ENCODE assay signal across 13 cellular contexts in the genomic region with DNA sequence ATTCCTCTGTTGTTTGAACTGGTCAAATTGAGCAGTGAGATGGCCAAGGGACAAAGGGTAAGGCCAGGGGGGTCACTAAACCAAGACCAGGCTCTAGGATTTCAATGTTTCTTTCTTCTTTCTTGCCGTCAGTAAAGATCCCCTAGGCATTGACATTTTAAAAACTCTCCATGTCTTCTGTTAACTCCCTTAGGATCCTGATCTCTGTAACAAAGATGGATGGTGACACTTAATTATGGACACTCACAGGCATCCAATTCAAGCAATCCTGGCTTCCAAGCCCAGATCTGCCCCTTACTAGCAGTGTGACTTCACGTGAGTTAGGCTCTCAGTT.
DNase-seq lines count a peak whose midpoint lies in the region; ATAC-seq and TF ChIP-seq lines count a peak whose summit lies in the region.
"Had no signal": no experiment of that assay in that cellular context is flagged by ENCODE, and none has a peak within 500 bp of the region (broad histone marks: within the 10 kb centered on the region; RNA-seq: fewer than 3 reads in every experiment).

No MANE protein-coding gene starts in this region.

- H3K27ac ChIP-seq in HCT116 (ENCODE audit: low read depth, low read length) (no peak overlapping the region), right lobe of liver (peak overlapping the region; percentile 66 to 86 (median 82)), stomach (peak overlapping the region in 4 of 5 donors; percentile 32 to 81 (median 76))
- H3K27ac ChIP-seq: HL-60 had no signal

- H2AFZ ChIP-seq in HCT116 (ENCODE audit: low read depth, low read length, poor library complexity, severe bottlenecking), result peak overlapping the region; percentile 46

- H3K4me1 ChIP-seq in HCT116 (ENCODE audit: control insufficient read depth in 1 of 2, insufficient read depth in 2 of 2, low read length in 2 of 2), result peaks cover 7 to 26% of the 10 kb centered on the region in 2 experiments
- peaks cover 0 to 27% (median 4%) of the 10 kb centered on the region in 4 donors for H3K4me1 ChIP-seq in right lobe of liver
- H3K4me1 ChIP-seq in stomach, result peaks cover 0 to 56% (median 20%) of the 10 kb centered on the region in 4 donors

- peaks cover 3% of the 10 kb centered on the region for H3K36me3 Mint-ChIP-seq in chondrocyte (ENCODE audit: low read depth)

- intact Hi-C loops in HCT116 (cut with micrococcal nuclease) (no loop called here), right lobe of liver (cut with DNase I) (no loop called here), stomach (cut with DNase I; ENCODE audit: low total_unique reads) (no loop called here)

- DNase-seq in HCT116 (ENCODE audit: low read depth, low spot score), result no peak
- no peak for DNase-seq in chondrocyte (ENCODE audit: low spot score)
- DNase-seq in right lobe of liver, result no peak
- no peak for DNase-seq in stomach
- DNase-seq in NCI-H1436 (lab: John Stamatoyannopoulos, UW), result no peak
- DNase-seq: NCI-H1048, T-helper 2 cell had no signal

- H3K4me1 Mint-ChIP-seq in chondrocyte (ENCODE audit: low read depth), result peaks cover 84% of the 10 kb centered on the region

- H4K20me1 ChIP-seq in HCT116 (ENCODE audit: insufficient read depth), result no peaks in the 10 kb centered on the region

- POLR2A ChIA-PET in HCT116 (lab: Charles Lee), result no interaction called here

- H3K4me3 ChIP-seq in HCT116 (replicated peaks in 1 of 2; ENCODE audit: low read depth in 1 of 2, low read length in 2 of 2), result no peak overlapping the region
- peak overlapping the region in 1 of 3 donors; percentile 20 for H3K4me3 ChIP-seq in right lobe of liver
- no peak overlapping the region for H3K4me3 ChIP-seq in stomach

- no peak for ATAC-seq in HCT116
- ATAC-seq in right lobe of liver, result no peak
- no peak for ATAC-seq in GM18870 (IDR thresholded peaks at IDR 0.05; ENCODE audit: unreplicated experiment)
- ATAC-seq in HG03439 (IDR thresholded peaks at IDR 0.05; ENCODE audit: unreplicated experiment), result no peak
- ATAC-seq in HG02798 (IDR thresholded peaks at IDR 0.05; ENCODE audit: poor library complexity, unreplicated experiment), result no peak
- ATAC-seq: esophagus mucosa had no signal

- TF ChIP-seq CTCF in HCT116 (IDR thresholded peaks at IDR 0.05 in 2 of 3, conservative IDR thresholded peaks at IDR 0.05 in 1 of 3; ENCODE audit: borderline replicate concordance in 1 of 3, insufficient read depth in 1 of 3, low read depth in 2 of 3, low read length in 2 of 3) (no peak), chondrocyte (IDR thresholded peaks at IDR 0.05) (no peak), right lobe of liver (IDR thresholded peaks at IDR 0.05) (no peak), stomach (IDR thresholded peaks at IDR 0.05) (no peak)

- no peak overlapping the region for H3K4me3 Mint-ChIP-seq in chondrocyte (ENCODE audit: unreplicated experiment)

- 41% methylated on average over 2 of the region's 2 CpGs for WGBS in right lobe of liver (ENCODE audit: insufficient coverage, low coverage, low lambda C conversion rate, missing lambda C conversion rate)
- 62 to 82% (median 73%) methylated on average over 2 of the region's 2 CpGs for WGBS in stomach, 5 donors

- TF ChIP-seq POLR2A in HCT116 (IDR thresholded peaks at IDR 0.05; ENCODE audit: borderline replicate concordance, extremely low read depth, insufficient read depth, insufficient read length) (no peak), right lobe of liver (IDR thresholded peaks at IDR 0.05) (no peak), stomach (IDR thresholded peaks at IDR 0.05) (no peak)

- no peak for TF ChIP-seq EP300 in stomach (IDR thresholded peaks at IDR 0.05)

- no peak overlapping the region for H3K9ac ChIP-seq in HCT116 (ENCODE audit: low read length)

- TF ChIP-seq RAD21 in HCT116 (IDR thresholded peaks at IDR 0.05; ENCODE audit: low read depth), result no peak

- H3K27me3 ChIP-seq in HCT116 (ENCODE audit: insufficient read depth, low read length), result no peaks in the 10 kb centered on the region
- H3K27me3 ChIP-seq in right lobe of liver, result no peaks in the 10 kb centered on the region
- H3K27me3 ChIP-seq in stomach, result no peaks in the 10 kb centered on the region

- no peaks in the 10 kb centered on the region for H3K9me2 ChIP-seq in HCT116 (ENCODE audit: insufficient read depth)

- no peaks in the 10 kb centered on the region for H3K36me3 ChIP-seq in HCT116 (ENCODE audit: control insufficient read depth in 1 of 2, insufficient read depth in 2 of 2, low read length in 2 of 2)
- no peaks in the 10 kb centered on the region for H3K36me3 ChIP-seq in right lobe of liver
- no peaks in the 10 kb centered on the region for H3K36me3 ChIP-seq in stomach

- CTCF ChIA-PET in HCT116 (lab: Charles Lee), result no interaction called here

- RAD21 ChIA-PET in HCT116 (lab: Charles Lee; ENCODE audit: low non-redundant PET in 1 of 2, low total read pairs in 2 of 2, uncharacterized antibody in 2 of 2, unreplicated experiment in 2 of 2), result no interaction called here

- no TSS peak for BruUV-seq in HCT116 (replicated peaks; lab: Mats Ljungman, UMichigan)

- H3K27ac Mint-ChIP-seq in chondrocyte (ENCODE audit: unreplicated experiment), result peak overlapping the region; percentile 97

- H3K4me2 ChIP-seq in HCT116 (ENCODE audit: low read length), result no peak overlapping the region

- no peaks in the 10 kb centered on the region for H3K9me3 Mint-ChIP-seq in chondrocyte (ENCODE audit: low read depth)

- H3K9me3 ChIP-seq in HCT116 (ENCODE audit: control insufficient read depth in 1 of 2, insufficient read depth in 1 of 2, low read depth in 1 of 2, low read length in 2 of 2) (no peaks in the 10 kb centered on the region), right lobe of liver (no peaks in the 10 kb centered on the region), stomach (no peaks in the 10 kb centered on the region)

- no peaks in the 10 kb centered on the region for H3K27me3 Mint-ChIP-seq in chondrocyte (ENCODE audit: low read depth)
- H3K27me3 Mint-ChIP-seq: progenitor cell of endocrine pancreas had no signal

- no peaks in the 10 kb centered on the region for H3K79me2 ChIP-seq in HCT116 (ENCODE audit: insufficient read depth, low read length)

TF ChIP-seq in HCT116, 20 proteins besides CTCF, POLR2A, EP300 and RAD21 (continues in another document):
- TF ChIP-seq SRF (IDR thresholded peaks at IDR 0.05; ENCODE audit: low read depth) (no peak), SIN3A (IDR thresholded peaks at IDR 0.05; ENCODE audit: low read depth) (no peak), SP1 (IDR thresholded peaks at IDR 0.05; ENCODE audit: low read depth) (no peak), FOSL1 (IDR thresholded peaks at IDR 0.05; ENCODE audit: low read depth) (no peak), YY1 (IDR thresholded peaks at IDR 0.05; ENCODE audit: extremely low read depth, insufficient replicate concordance, low read depth, low read length) (no peak), CBX3 (IDR thresholded peaks at IDR 0.05; ENCODE audit: low read depth) (no peak), POLR2AphosphoS5 (IDR thresholded peaks at IDR 0.05; ENCODE audit: low read depth, low read length) (no peak), EGR1 (IDR thresholded peaks at IDR 0.05; ENCODE audit: low read depth) (no peak)
- TF ChIP-seq, protein P1, sequence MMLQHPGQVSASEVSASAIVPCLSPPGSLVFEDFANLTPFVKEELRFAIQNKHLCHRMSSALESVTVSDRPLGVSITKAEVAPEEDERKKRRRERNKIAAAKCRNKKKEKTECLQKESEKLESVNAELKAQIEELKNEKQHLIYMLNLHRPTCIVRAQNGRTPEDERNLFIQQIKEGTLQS (IDR thresholded peaks at IDR 0.05), result no peak
- TF ChIP-seq, protein P2, sequence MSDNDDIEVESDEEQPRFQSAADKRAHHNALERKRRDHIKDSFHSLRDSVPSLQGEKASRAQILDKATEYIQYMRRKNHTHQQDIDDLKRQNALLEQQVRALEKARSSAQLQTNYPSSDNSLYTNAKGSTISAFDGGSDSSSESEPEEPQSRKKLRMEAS (IDR thresholded peaks at IDR 0.05), result no peak
- TF ChIP-seq, protein P3, sequence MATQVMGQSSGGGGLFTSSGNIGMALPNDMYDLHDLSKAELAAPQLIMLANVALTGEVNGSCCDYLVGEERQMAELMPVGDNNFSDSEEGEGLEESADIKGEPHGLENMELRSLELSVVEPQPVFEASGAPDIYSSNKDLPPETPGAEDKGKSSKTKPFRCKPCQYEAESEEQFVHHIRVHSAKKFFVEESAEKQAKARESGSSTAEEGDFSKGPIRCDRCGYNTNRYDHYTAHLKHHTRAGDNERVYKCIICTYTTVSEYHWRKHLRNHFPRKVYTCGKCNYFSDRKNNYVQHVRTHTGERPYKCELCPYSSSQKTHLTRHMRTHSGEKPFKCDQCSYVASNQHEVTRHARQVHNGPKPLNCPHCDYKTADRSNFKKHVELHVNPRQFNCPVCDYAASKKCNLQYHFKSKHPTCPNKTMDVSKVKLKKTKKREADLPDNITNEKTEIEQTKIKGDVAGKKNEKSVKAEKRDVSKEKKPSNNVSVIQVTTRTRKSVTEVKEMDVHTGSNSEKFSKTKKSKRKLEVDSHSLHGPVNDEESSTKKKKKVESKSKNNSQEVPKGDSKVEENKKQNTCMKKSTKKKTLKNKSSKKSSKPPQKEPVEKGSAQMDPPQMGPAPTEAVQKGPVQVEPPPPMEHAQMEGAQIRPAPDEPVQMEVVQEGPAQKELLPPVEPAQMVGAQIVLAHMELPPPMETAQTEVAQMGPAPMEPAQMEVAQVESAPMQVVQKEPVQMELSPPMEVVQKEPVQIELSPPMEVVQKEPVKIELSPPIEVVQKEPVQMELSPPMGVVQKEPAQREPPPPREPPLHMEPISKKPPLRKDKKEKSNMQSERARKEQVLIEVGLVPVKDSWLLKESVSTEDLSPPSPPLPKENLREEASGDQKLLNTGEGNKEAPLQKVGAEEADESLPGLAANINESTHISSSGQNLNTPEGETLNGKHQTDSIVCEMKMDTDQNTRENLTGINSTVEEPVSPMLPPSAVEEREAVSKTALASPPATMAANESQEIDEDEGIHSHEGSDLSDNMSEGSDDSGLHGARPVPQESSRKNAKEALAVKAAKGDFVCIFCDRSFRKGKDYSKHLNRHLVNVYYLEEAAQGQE (IDR thresholded peaks at IDR 0.05; ENCODE audit: low read depth), result no peak
- TF ChIP-seq, protein P4, sequence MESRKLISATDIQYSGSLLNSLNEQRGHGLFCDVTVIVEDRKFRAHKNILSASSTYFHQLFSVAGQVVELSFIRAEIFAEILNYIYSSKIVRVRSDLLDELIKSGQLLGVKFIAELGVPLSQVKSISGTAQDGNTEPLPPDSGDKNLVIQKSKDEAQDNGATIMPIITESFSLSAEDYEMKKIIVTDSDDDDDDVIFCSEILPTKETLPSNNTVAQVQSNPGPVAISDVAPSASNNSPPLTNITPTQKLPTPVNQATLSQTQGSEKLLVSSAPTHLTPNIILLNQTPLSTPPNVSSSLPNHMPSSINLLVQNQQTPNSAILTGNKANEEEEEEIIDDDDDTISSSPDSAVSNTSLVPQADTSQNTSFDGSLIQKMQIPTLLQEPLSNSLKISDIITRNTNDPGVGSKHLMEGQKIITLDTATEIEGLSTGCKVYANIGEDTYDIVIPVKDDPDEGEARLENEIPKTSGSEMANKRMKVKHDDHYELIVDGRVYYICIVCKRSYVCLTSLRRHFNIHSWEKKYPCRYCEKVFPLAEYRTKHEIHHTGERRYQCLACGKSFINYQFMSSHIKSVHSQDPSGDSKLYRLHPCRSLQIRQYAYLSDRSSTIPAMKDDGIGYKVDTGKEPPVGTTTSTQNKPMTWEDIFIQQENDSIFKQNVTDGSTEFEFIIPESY (IDR thresholded peaks at IDR 0.05; ENCODE audit: extremely low read depth, insufficient replicate concordance, low read length), result no peak
